ENCODE assay signal across 25 cellular contexts in the genomic region with DNA sequence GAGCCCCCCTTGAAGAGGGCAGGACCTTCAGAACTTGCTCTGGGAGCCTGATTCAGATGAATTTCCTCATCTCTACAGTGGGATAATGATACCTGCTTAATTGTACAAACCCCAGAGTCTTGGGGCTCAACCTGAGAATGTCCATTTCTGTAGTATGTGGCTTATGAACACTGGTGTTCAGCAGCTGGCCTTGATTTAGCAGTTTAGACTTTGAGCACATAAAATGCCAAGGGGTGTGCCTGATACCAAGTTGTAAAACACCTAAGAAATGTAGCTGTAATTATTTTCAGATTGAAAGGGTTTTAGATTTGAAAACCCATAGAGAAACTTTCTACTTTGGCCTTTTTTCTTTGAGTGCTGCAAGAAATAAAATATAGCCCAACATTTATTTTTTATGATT. TPM values are rescaled to one million over a fixed set of nuclear protein-coding genes. Genes with fewer than 3 reads are reported as not detected.
DNase-seq lines count a peak whose midpoint lies in the region; ATAC-seq and TF ChIP-seq lines count a peak whose summit lies in the region.
"Had no signal": no experiment of that assay in that cellular context is flagged by ENCODE, and none has a peak within 500 bp of the region (broad histone marks: within the 10 kb centered on the region; RNA-seq: fewer than 3 reads in every experiment).

No MANE protein-coding gene starts in this region.

- CTCF ChIA-PET in activated CD8-positive, alpha-beta T cell treated with anti-CD3 and anti-CD28 coated beads for 36 hours (lab: Charles Lee): interaction anchor here (0.9 to 3.4 kb wide), 4 partner anchors 11 to 195 kb away, joined by 3 to 23 read pairs (median 4); no protein-coding TSS in a partner anchor

- no peak for DNase-seq in activated naive CD4-positive, alpha-beta T cell treated with anti-CD3 and anti-CD28 coated beads, Interleukin-2, amount 50 U/mL, for 16 hours
- no peak for DNase-seq in activated CD8-positive, alpha-beta T cell treated with anti-CD3 and anti-CD28 coated beads for 36 hours
- DNase-seq in stimulated activated naive B cell treated with anti-CD40 and anti-IgM and Interleukin-4, amounts not matched to agents 10 μg/mL and 1 μg/mL and 100 μg/mL, for 72 hours: no peak
- no peak for DNase-seq in NCI-H146 (lab: John Stamatoyannopoulos, UW)
- DNase-seq: activated CD4-positive, CD25-positive, alpha-beta regulatory T cell treated with anti-CD3 and anti-CD28 coated beads, Interleukin-2, amount 50 U/mL, for 72 hours; central memory CD4-positive, alpha-beta T cell; dermis blood vessel endothelial cell; EL; gastrocnemius medialis; mammary epithelial cell; NCI-H1417 treated with DMSO at 0.1 percent for 48 hours; NCI-H748 treated with DMSO at 0.1 percent for 48 hours; stimulated activated CD4-positive, alpha-beta T cell treated with anti-CD3 and anti-CD28 coated beads, Interleukin-4, amount 100 ng/mL, for 24 hours; uterus had no signal

- no peak for TF ChIP-seq CTCF in activated CD8-positive, alpha-beta T cell treated with anti-CD3 and anti-CD28 coated beads for 36 hours (IDR thresholded peaks at IDR 0.05)

- peak overlapping the region; percentile 97 for H3K4me3 Mint-ChIP-seq in activated naive CD4-positive, alpha-beta T cell treated with anti-CD3 and anti-CD28 coated beads, Interleukin-2, amount 50 U/mL, for 24 hours
- H3K4me3 Mint-ChIP-seq in activated CD8-positive, alpha-beta T cell treated with anti-CD3 and anti-CD28 coated beads for 36 hours: peak overlapping the region; percentile 86
- H3K4me3 Mint-ChIP-seq in stimulated activated naive B cell treated with anti-CD40 and anti-IgM and Interleukin-4, amounts not matched to agents 10 μg/mL and 1 μg/mL and 100 μg/mL, for 72 hours: no peak overlapping the region
- H3K4me3 Mint-ChIP-seq: stimulated activated memory B cell treated with anti-CD40 and anti-IgM and Interleukin-4, amounts not matched to agents 10 μg/mL and 1 μg/mL and 100 μg/mL, for 72 hours had no signal

- no peaks in the 10 kb centered on the region for H3K27me3 Mint-ChIP-seq in activated naive CD4-positive, alpha-beta T cell treated with anti-CD3 and anti-CD28 coated beads, Interleukin-2, amount 50 U/mL, for 24 hours
- H3K27me3 Mint-ChIP-seq in activated CD8-positive, alpha-beta T cell treated with anti-CD3 and anti-CD28 coated beads for 36 hours: no peaks in the 10 kb centered on the region
- H3K27me3 Mint-ChIP-seq in stimulated activated naive B cell treated with anti-CD40 and anti-IgM and Interleukin-4, amounts not matched to agents 10 μg/mL and 1 μg/mL and 100 μg/mL, for 72 hours: no peaks in the 10 kb centered on the region
- H3K27me3 Mint-ChIP-seq: progenitor cell of endocrine pancreas; stimulated activated memory B cell treated with anti-CD40 and anti-IgM and Interleukin-4, amounts not matched to agents 10 μg/mL and 1 μg/mL and 100 μg/mL, for 72 hours had no signal

- peak overlapping the region; percentile 55 for H3K27ac ChIP-seq in angular gyrus (ENCODE audit: low read depth, low read length)
- H3K27ac ChIP-seq: C4-2B, gastrocnemius medialis, HL-60, neutrophil, SJSA1, uterus had no signal

- H3K4me1 Mint-ChIP-seq in activated naive CD4-positive, alpha-beta T cell treated with anti-CD3 and anti-CD28 coated beads, Interleukin-2, amount 50 U/mL, for 24 hours: peaks cover 68% of the 10 kb centered on the region
- peaks cover 68% of the 10 kb centered on the region for H3K4me1 Mint-ChIP-seq in activated CD8-positive, alpha-beta T cell treated with anti-CD3 and anti-CD28 coated beads for 36 hours (ENCODE audit: low read depth)
- H3K4me1 Mint-ChIP-seq in stimulated activated naive B cell treated with anti-CD40 and anti-IgM and Interleukin-4, amounts not matched to agents 10 μg/mL and 1 μg/mL and 100 μg/mL, for 72 hours: peaks cover 0 to 2% of the 10 kb centered on the region in 2 donors
- H3K4me1 Mint-ChIP-seq: stimulated activated memory B cell treated with anti-CD40 and anti-IgM and Interleukin-4, amounts not matched to agents 10 μg/mL and 1 μg/mL and 100 μg/mL, for 72 hours had no signal

- peak overlapping the region; percentile 100 for H3K27ac Mint-ChIP-seq in activated naive CD4-positive, alpha-beta T cell treated with anti-CD3 and anti-CD28 coated beads, Interleukin-2, amount 50 U/mL, for 24 hours
- H3K27ac Mint-ChIP-seq in activated CD8-positive, alpha-beta T cell treated with anti-CD3 and anti-CD28 coated beads for 36 hours: peak overlapping the region; percentile 99
- peak overlapping the region; percentile 28 for H3K27ac Mint-ChIP-seq in stimulated activated naive B cell treated with anti-CD40 and anti-IgM and Interleukin-4, amounts not matched to agents 10 μg/mL and 1 μg/mL and 100 μg/mL, for 72 hours
- H3K27ac Mint-ChIP-seq: progenitor cell of endocrine pancreas; stimulated activated memory B cell treated with anti-CD40 and anti-IgM and Interleukin-4, amounts not matched to agents 10 μg/mL and 1 μg/mL and 100 μg/mL, for 72 hours had no signal

- ATAC-seq in activated CD8-positive, alpha-beta T cell treated with anti-CD3 and anti-CD28 coated beads for 36 hours: no peak
- ATAC-seq in stimulated activated naive B cell treated with anti-CD40 and anti-IgM and Interleukin-4, amounts not matched to agents 10 μg/mL and 1 μg/mL and 100 μg/mL, for 72 hours (replicated peaks): no peak
- no peak for ATAC-seq in HG03196 (IDR thresholded peaks at IDR 0.05; ENCODE audit: unreplicated experiment)
- ATAC-seq: gastrocnemius medialis; GM12878; sciatic nerve; stimulated activated memory B cell treated with anti-CD40 and anti-IgM and Interleukin-4, amounts not matched to agents 10 μg/mL and 1 μg/mL and 100 μg/mL, for 72 hours had no signal

- intact Hi-C loops in activated CD8-positive, alpha-beta T cell treated with anti-CD3 and anti-CD28 coated beads for 36 hours (cut with micrococcal nuclease): loop anchor here (5.0 kb wide), 1 partner anchor 129 kb away; no protein-coding TSS in a partner anchor

- peaks cover 12% of the 10 kb centered on the region for H3K9me3 Mint-ChIP-seq in activated naive CD4-positive, alpha-beta T cell treated with anti-CD3 and anti-CD28 coated beads, Interleukin-2, amount 50 U/mL, for 24 hours
- H3K9me3 Mint-ChIP-seq in activated CD8-positive, alpha-beta T cell treated with anti-CD3 and anti-CD28 coated beads for 36 hours: peaks cover 13% of the 10 kb centered on the region
- H3K9me3 Mint-ChIP-seq in stimulated activated naive B cell treated with anti-CD40 and anti-IgM and Interleukin-4, amounts not matched to agents 10 μg/mL and 1 μg/mL and 100 μg/mL, for 72 hours: peaks cover 5 to 6% of the 10 kb centered on the region in 2 donors

- POLR2A ChIA-PET in activated CD8-positive, alpha-beta T cell treated with anti-CD3 and anti-CD28 coated beads for 36 hours (lab: Charles Lee): interaction anchor here (0.9 to 5.7 kb wide), 4 partner anchors 11 to 45 kb away, joined by 4 to 63 read pairs (median 6); a partner anchor contains a TSS

- peaks cover 70% of the 10 kb centered on the region for H3K36me3 Mint-ChIP-seq in activated naive CD4-positive, alpha-beta T cell treated with anti-CD3 and anti-CD28 coated beads, Interleukin-2, amount 50 U/mL, for 24 hours
- H3K36me3 Mint-ChIP-seq in activated CD8-positive, alpha-beta T cell treated with anti-CD3 and anti-CD28 coated beads for 36 hours (ENCODE audit: low read depth): peaks cover 86% of the 10 kb centered on the region
- H3K36me3 Mint-ChIP-seq in stimulated activated naive B cell treated with anti-CD40 and anti-IgM and Interleukin-4, amounts not matched to agents 10 μg/mL and 1 μg/mL and 100 μg/mL, for 72 hours: peaks cover 42 to 58% of the 10 kb centered on the region in 2 donors

RNA-seq across cellular contexts. Expression of a gene that starts 44.9 kb away (rescaled TPM):
- total RNA-seq in activated CD8-positive, alpha-beta T cell treated with anti-CD3 and anti-CD28 coated beads for 36 hours: 100 to 1,000 TPM; 476 to 491 TPM

Comparison
In these comparisons a context has a peak if more than half of its experiments do, and no peak if none do; other contexts are left out.
1. H3K27ac Mint-ChIP-seq: peak in every context shown above with its lines; median percentile 100 in activated naive CD4-positive, alpha-beta T cell treated with anti-CD3 and anti-CD28 coated beads, Interleukin-2, amount 50 U/mL, for 24 hours; 99 in activated CD8-positive, alpha-beta T cell treated with anti-CD3 and anti-CD28 coated beads for 36 hours; 28 in stimulated activated naive B cell treated with anti-CD40 and anti-IgM and Interleukin-4, amounts not matched to agents 10 μg/mL and 1 μg/mL and 100 μg/mL, for 72 hours.
2. H3K4me3 Mint-ChIP-seq: peak in activated naive CD4-positive, alpha-beta T cell treated with anti-CD3 and anti-CD28 coated beads, Interleukin-2, amount 50 U/mL, for 24 hours (single experiment) and activated CD8-positive, alpha-beta T cell treated with anti-CD3 and anti-CD28 coated beads for 36 hours (single experiment); none in stimulated activated naive B cell treated with anti-CD40 and anti-IgM and Interleukin-4, amounts not matched to agents 10 μg/mL and 1 μg/mL and 100 μg/mL, for 72 hours (0 of 2).